In genomic region chr1:145281037-145281727, GRCh38 we compare ENCODE assay signal across 8 cellular contexts. TPM values are rescaled to one million over a fixed set of nuclear protein-coding genes. Genes with fewer than 3 reads are reported as not detected.
A peak's percentile ranks its signal among the peaks of the same experiment; 100 is the strongest.
DNase-seq lines count a peak whose midpoint lies in the region; ATAC-seq and TF ChIP-seq lines count a peak whose summit lies in the region.
"Not testable (repeated sequence)": the region's sequence is repeated elsewhere in the genome, so short reads cannot be mapped to it uniquely, and the experiment has no call there.

No MANE protein-coding gene starts in this region.

- H3K27ac ChIP-seq in SU-DHL-6 (ENCODE audit: low read depth, low read length) (peak overlapping the region; percentile 59; the same call in 1 of the 2 replicates), thyroid gland (peak overlapping the region; percentile 80 to 90 (median 82))
- not testable (repeated sequence) for H3K27ac ChIP-seq in trophoblast cell (ENCODE audit: low read depth, low read length)

- not testable (repeated sequence) for H4K12ac ChIP-seq in trophoblast cell (ENCODE audit: low read depth, low read length)

- TF ChIP-seq CTCF in SU-DHL-6 (IDR thresholded peaks at IDR 0.05; ENCODE audit: insufficient read depth, low read length, poor library complexity, severe bottlenecking); thyroid gland (IDR thresholded peaks at IDR 0.05): not testable (repeated sequence)

- not testable (repeated sequence) for H3K27me3 ChIP-seq in SU-DHL-6 (ENCODE audit: low read length); trophoblast cell (ENCODE audit: insufficient read depth, low read length); thyroid gland

- peak overlapping the region; percentile 98 for H3K27ac Mint-ChIP-seq in activated naive CD8-positive, alpha-beta T cell treated with anti-CD3 and anti-CD28 coated beads, Interleukin-2, amount 10 ng/mL, durations not matched to agents 7 days and 5 days

- H2BK120ac ChIP-seq in trophoblast cell (ENCODE audit: insufficient read depth, low read length, poor library complexity), result not testable (repeated sequence)

- H3K36me3 Mint-ChIP-seq in activated naive CD8-positive, alpha-beta T cell treated with anti-CD3 and anti-CD28 coated beads, Interleukin-2, amount 10 ng/mL, durations not matched to agents 7 days and 5 days, result not testable (repeated sequence)

- H3K4me1 ChIP-seq in trophoblast cell (ENCODE audit: control insufficient read depth in 1 of 2, insufficient read depth in 2 of 2, low read length in 2 of 2); thyroid gland: not testable (repeated sequence)

- H3K9ac ChIP-seq in SU-DHL-6 (ENCODE audit: low read length), result peak overlapping the region; percentile 26; the same call in 1 of the 2 replicates
- H3K9ac ChIP-seq in trophoblast cell (ENCODE audit: low read length), result not testable (repeated sequence)

- H3K9me2 ChIP-seq in SU-DHL-6 (replicated peaks; ENCODE audit: insufficient read depth, low read length), result not testable (repeated sequence)

- not testable (repeated sequence) for H3K23ac ChIP-seq in trophoblast cell (ENCODE audit: low read length)

- ATAC-seq in GM18498 (IDR thresholded peaks at IDR 0.05; ENCODE audit: unreplicated experiment), result peak; percentile 80
- ATAC-seq in HG02840 (IDR thresholded peaks at IDR 0.05; ENCODE audit: low FRiP score, unreplicated experiment), result peak; percentile 73
- peak; percentile 70 for ATAC-seq in activated naive CD8-positive, alpha-beta T cell treated with anti-CD3 and anti-CD28 coated beads, Interleukin-2, amount 10 ng/mL, durations not matched to agents 7 days and 5 days (ENCODE audit: low read depth)
- peak; percentile 82 for ATAC-seq in Right ventricle myocardium inferior

- WGBS in trophoblast cell (ENCODE audit: extremely low coverage, insufficient coverage, insufficient read length), result no CpG with 5 or more reads among the region's 34 CpGs
- whole genome bisulfite sequencing in thyroid gland, 2 donors, result 0 to 1% methylated on average over 26 to 30 of the region's 34 CpGs

- not testable (repeated sequence) for H3K79me1 ChIP-seq in trophoblast cell (ENCODE audit: low read length)

- H3K79me2 ChIP-seq in SU-DHL-6 (ENCODE audit: insufficient read depth, low read length); trophoblast cell (ENCODE audit: control insufficient read depth, insufficient read depth, low read length, poor library complexity): not testable (repeated sequence)

- H4K8ac ChIP-seq in trophoblast cell (ENCODE audit: low read depth, low read length), result not testable (repeated sequence)

- not testable (repeated sequence) for H4K91ac ChIP-seq in trophoblast cell (ENCODE audit: low read depth, low read length)

- peak overlapping the region; percentile 59 for H3K4me2 ChIP-seq in SU-DHL-6 (ENCODE audit: low read depth, low read length, poor library complexity, severe bottlenecking)
- H3K4me2 ChIP-seq in trophoblast cell (ENCODE audit: low read length), result not testable (repeated sequence)

- not testable (repeated sequence) for H3K36me3 ChIP-seq in SU-DHL-6 (ENCODE audit: low read length); trophoblast cell (ENCODE audit: control insufficient read depth in 1 of 2, insufficient read depth in 2 of 2, low read length in 2 of 2); thyroid gland

- not testable (repeated sequence) for H3K9me3 ChIP-seq in SU-DHL-6 (ENCODE audit: insufficient read depth, low read length); trophoblast cell (ENCODE audit: insufficient read depth, low read depth, low read length); thyroid gland

- H3K4me3 ChIP-seq in SU-DHL-6 (ENCODE audit: insufficient read depth, low read length, poor library complexity, severe bottlenecking); trophoblast cell (ENCODE audit: low read depth, low read length): not testable (repeated sequence)
- H3K4me3 ChIP-seq in thyroid gland (replicated peaks in 1 of 3), result peak overlapping the region in 2 of 3 donors; percentile 24 to 71

- H2BK12ac ChIP-seq in trophoblast cell (ENCODE audit: low read length), result not testable (repeated sequence)

- H3K4me3 Mint-ChIP-seq in activated naive CD8-positive, alpha-beta T cell treated with anti-CD3 and anti-CD28 coated beads, Interleukin-2, amount 10 ng/mL, durations not matched to agents 7 days and 5 days, result peak overlapping the region; percentile 81

- DNase-seq in NCI-H146 (lab: John Stamatoyannopoulos, UW) (peak; percentile 96), Right ventricle myocardium inferior (ENCODE audit: missing footprints) (peak; percentile 66), trophoblast cell (peak; percentile 82 to 94), thyroid gland (peak; percentile 78 to 83)
- DNase-seq in activated naive CD8-positive, alpha-beta T cell treated with anti-CD3 and anti-CD28 coated beads, Interleukin-2, amount 10 ng/mL, durations not matched to agents 7 days and 5 days, result peak; percentile 73

- H3K14ac ChIP-seq in trophoblast cell (ENCODE audit: low read length), result not testable (repeated sequence)

- not testable (repeated sequence) for H3F3A ChIP-seq in SU-DHL-6 (ENCODE audit: insufficient read depth)

- POLR2A ChIA-PET in activated naive CD8-positive, alpha-beta T cell treated with anti-CD3 and anti-CD28 coated beads, Interleukin-2, amount 10 ng/mL, durations not matched to agents 7 days and 5 days (lab: Charles Lee), result interaction anchor here (0.6 to 1.1 kb wide), 4 partner anchors 180 to 869 kb away, joined by 3 to 10 read pairs (median 3); no protein-coding TSS in a partner anchor

- peak; percentile 65 to 87 for TF ChIP-seq POLR2A in thyroid gland (IDR thresholded peaks at IDR 0.05)

- H2AFZ ChIP-seq in SU-DHL-6 (ENCODE audit: low read depth, low read length, severe bottlenecking); trophoblast cell (ENCODE audit: insufficient read depth, low read length, poor library complexity): not testable (repeated sequence)

- H3K4ac ChIP-seq in trophoblast cell (ENCODE audit: low read depth, low read length), result not testable (repeated sequence)

- not testable (repeated sequence) for H2BK5ac ChIP-seq in trophoblast cell (ENCODE audit: low read depth, low read length, poor library complexity)

- not testable (repeated sequence) for H2AK5ac ChIP-seq in trophoblast cell (ENCODE audit: low read length)

- intact Hi-C loops in Right ventricle myocardium inferior (cut with DNase I); thyroid gland (cut with DNase I): not testable (repeated sequence)

- H4K20me1 ChIP-seq in SU-DHL-6 (ENCODE audit: low read depth, low read length), result not testable (repeated sequence)

- not testable (repeated sequence) for H3K4me1 Mint-ChIP-seq in activated naive CD8-positive, alpha-beta T cell treated with anti-CD3 and anti-CD28 coated beads, Interleukin-2, amount 10 ng/mL, durations not matched to agents 7 days and 5 days

- H3K9me3 Mint-ChIP-seq in activated naive CD8-positive, alpha-beta T cell treated with anti-CD3 and anti-CD28 coated beads, Interleukin-2, amount 10 ng/mL, durations not matched to agents 7 days and 5 days, result not testable (repeated sequence)

- H3K18ac ChIP-seq in trophoblast cell (ENCODE audit: low read length), result not testable (repeated sequence)

- not testable (repeated sequence) for H3K27me3 Mint-ChIP-seq in activated naive CD8-positive, alpha-beta T cell treated with anti-CD3 and anti-CD28 coated beads, Interleukin-2, amount 10 ng/mL, durations not matched to agents 7 days and 5 days

RNA-seq across cellular contexts. Expression of gene PPIAL4D, which starts 39.2 kb away (rescaled TPM):
- under 1 TPM in 1 of 2 experiments, not detected in 1; 0.74 TPM for total RNA-seq in activated naive CD8-positive, alpha-beta T cell treated with anti-CD3 and anti-CD28 coated beads, Interleukin-2, amount 10 ng/mL, durations not matched to agents 7 days and 5 days
- total RNA-seq in Right ventricle myocardium inferior (not detected), thyroid gland (not detected)
- polyA plus RNA-seq in trophoblast cell (2013), result not detected in 2 replicates
